10 cellular contexts compared by ENCODE assay signal in the genomic region with DNA sequence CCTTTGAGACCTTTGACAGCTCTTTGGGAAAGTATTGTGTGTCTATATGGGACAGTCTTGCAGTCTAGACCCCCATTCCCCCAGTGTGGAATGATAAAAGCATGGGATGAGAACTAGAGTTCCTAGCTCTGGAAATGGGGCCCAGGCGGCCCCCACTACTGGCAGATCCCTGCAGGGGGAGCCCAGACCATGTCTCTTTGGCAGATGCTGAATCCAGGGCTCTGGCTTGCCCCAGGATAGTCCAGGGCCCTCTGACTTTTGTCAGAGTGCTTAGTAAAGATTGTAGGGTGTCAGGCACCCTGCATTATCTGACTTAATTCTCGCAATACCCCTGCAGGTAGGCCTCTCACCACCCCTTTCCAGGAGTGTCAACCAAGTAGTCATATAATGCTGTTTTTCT. TPM values are rescaled to one million over a fixed set of nuclear protein-coding genes. Genes with fewer than 3 reads are reported as not detected.
A peak's percentile ranks its signal among the peaks of the same experiment; 100 is the strongest.
DNase-seq lines count a peak whose midpoint lies in the region; ATAC-seq and TF ChIP-seq lines count a peak whose summit lies in the region.
"Had no signal": no experiment of that assay in that cellular context is flagged by ENCODE, and none has a peak within 500 bp of the region (broad histone marks: within the 10 kb centered on the region; RNA-seq: fewer than 3 reads in every experiment).

No MANE protein-coding gene starts in this region.

- no peak overlapping the region for H3K4me2 ChIP-seq in GM23338

- 0 out of 2 replicates have a peak, but pooled peaks cover 13% of the 10 kb centered on the region for H3F3A ChIP-seq in GM23338 (replicated peaks; ENCODE audit: low read depth)

- peak; percentile 90 for ATAC-seq in GM23338
- ATAC-seq in naive thymus-derived CD8-positive, alpha-beta T cell = peak; percentile 44 to 57

- H3K4me3 Mint-ChIP-seq in CD14-positive monocyte = no peak overlapping the region
- H3K4me3 Mint-ChIP-seq in GM23338 = no peak overlapping the region
- H3K4me3 Mint-ChIP-seq in MCF 10A (ENCODE audit: unreplicated experiment) = no peak overlapping the region
- H3K4me3 Mint-ChIP-seq in naive thymus-derived CD8-positive, alpha-beta T cell = peak overlapping the region in 5 of 10 donors; percentile 30 to 68 (median 53)

- intact Hi-C loops in CD14-positive monocyte (cut with micrococcal nuclease) (no loop called here), MCF 10A (cut with micrococcal nuclease) (no loop called here)

- no peak overlapping the region for H3K27ac ChIP-seq in GM23338 (ENCODE audit: low read depth)
- H3K27ac ChIP-seq: thoracic aorta had no signal

- POLR2A ChIA-PET in MCF 10A (lab: Yijun Ruan, JAX) = interaction anchor here (0.6 to 4.4 kb wide), 2 partner anchors 9 to 753 kb away, joined by 3 to 32 read pairs; partner anchors contain the start of gene ALKBH5
- POLR2A ChIA-PET in naive thymus-derived CD8-positive, alpha-beta T cell (lab: Charles Lee) = interaction anchor here (3.5 kb wide), 1 partner anchor 8 kb away, joined by 17 read pairs; the partner anchor contains the start of gene ALKBH5

- H3K9me2 ChIP-seq in GM23338 (ENCODE audit: insufficient read depth) = no peaks in the 10 kb centered on the region

- no peaks in the 10 kb centered on the region for H3K27me3 ChIP-seq in GM23338 (ENCODE audit: insufficient read depth)

- no peak for TF ChIP-seq CTCF in CD14-positive monocyte (IDR thresholded peaks at IDR 0.05)
- TF ChIP-seq CTCF in GM23338 (conservative IDR thresholded peaks at IDR 0.05; ENCODE audit: low read depth in 2 of 2) = peak; percentile 46 to 47
- peak; percentile 8 for TF ChIP-seq CTCF in MCF 10A (IDR thresholded peaks at IDR 0.05; ENCODE audit: unreplicated experiment)

- no TSS peak for BruUV-seq in MCF 10A (replicated peaks; lab: Mats Ljungman, UMichigan)

- H3K4me1 Mint-ChIP-seq in CD14-positive monocyte (peaks cover 40% of the 10 kb centered on the region), GM23338 (peaks cover 18% of the 10 kb centered on the region), MCF 10A (ENCODE audit: insufficient read depth, unreplicated experiment) (peaks cover 21% of the 10 kb centered on the region)
- H3K4me1 Mint-ChIP-seq in naive thymus-derived CD8-positive, alpha-beta T cell = peaks cover 42 to 87% (median 84%) of the 10 kb centered on the region in 4 donors

- no peak overlapping the region for H3K4me3 ChIP-seq in GM23338

- H4K20me1 ChIP-seq in GM23338 (replicated peaks; ENCODE audit: insufficient read depth) = peaks cover 78% of the 10 kb centered on the region

- H3K36me3 Mint-ChIP-seq in CD14-positive monocyte (peaks cover 56 to 85% of the 10 kb centered on the region in 2 donors), GM23338 (ENCODE audit: low read depth) (peaks cover 56% of the 10 kb centered on the region), MCF 10A (ENCODE audit: insufficient read depth, unreplicated experiment) (peaks cover 65% of the 10 kb centered on the region)
- H3K36me3 Mint-ChIP-seq in naive thymus-derived CD8-positive, alpha-beta T cell = peaks cover 0 to 78% (median 2%) of the 10 kb centered on the region in 3 donors

- H3K36me3 ChIP-seq in GM23338 (ENCODE audit: insufficient read depth) = peaks cover 12% of the 10 kb centered on the region

- no peak for DNase-seq in CD14-positive monocyte (ENCODE audit: low spot score)
- DNase-seq in GM23338 (ENCODE audit: low spot score) = peak; percentile 55
- no peak for DNase-seq in MCF 10A (ENCODE audit: unreplicated experiment)
- no peak for DNase-seq in naive thymus-derived CD8-positive, alpha-beta T cell
- no peak for DNase-seq in GDM1 (lab: John Stamatoyannopoulos, UW)
- DNase-seq in NCI-H2171 (lab: John Stamatoyannopoulos, UW) = no peak
- DNase-seq in DMS114 treated with DMSO at 0.1 percent for 48 hours (lab: John Stamatoyannopoulos, UW; ENCODE audit: unreplicated experiment) = no peak
- no peak for DNase-seq in NOMO-1 treated with dmso at 0.1 percent for 144 hours (lab: John Stamatoyannopoulos, UW; ENCODE audit: unreplicated experiment)
- DNase-seq: activated CD8-positive, alpha-beta memory T cell treated with anti-CD3 and anti-CD28 coated beads for 24 hours had no signal

- H3K9me3 Mint-ChIP-seq in CD14-positive monocyte (no peaks in the 10 kb centered on the region), GM23338 (no peaks in the 10 kb centered on the region), MCF 10A (ENCODE audit: unreplicated experiment) (no peaks in the 10 kb centered on the region)
- H3K9me3 Mint-ChIP-seq in naive thymus-derived CD8-positive, alpha-beta T cell = no peaks in the 10 kb centered on the region

- peaks cover 100% of the 10 kb centered on the region for H3K79me2 ChIP-seq in GM23338 (replicated peaks; ENCODE audit: insufficient read depth)

- H3K4me1 ChIP-seq in GM23338 (ENCODE audit: insufficient read depth) = peaks cover 12% of the 10 kb centered on the region; the same call in 1 of the 2 replicates

- no peaks in the 10 kb centered on the region for H3K27me3 Mint-ChIP-seq in CD14-positive monocyte (ENCODE audit: low read depth in 3 of 3)
- H3K27me3 Mint-ChIP-seq in GM23338 (ENCODE audit: insufficient read depth, low read depth, poor library complexity) = peaks cover 4% of the 10 kb centered on the region
- no peaks in the 10 kb centered on the region for H3K27me3 Mint-ChIP-seq in MCF 10A (ENCODE audit: insufficient read depth, unreplicated experiment)
- H3K27me3 Mint-ChIP-seq in naive thymus-derived CD8-positive, alpha-beta T cell = no peaks in the 10 kb centered on the region

- CTCF ChIA-PET in MCF 10A (lab: Yijun Ruan, JAX) = interaction anchor here (1.8 kb wide), 1 partner anchor 50 kb away, joined by 6 read pairs; no protein-coding TSS in a partner anchor

- no peak overlapping the region for H2AFZ ChIP-seq in GM23338

- H3K27ac Mint-ChIP-seq in CD14-positive monocyte = peak overlapping the region in 4 of 7 donors; percentile 15 to 57 (median 36)
- no peak overlapping the region for H3K27ac Mint-ChIP-seq in GM23338
- H3K27ac Mint-ChIP-seq in MCF 10A (ENCODE audit: low read depth, unreplicated experiment) = no peak overlapping the region
- H3K27ac Mint-ChIP-seq in naive thymus-derived CD8-positive, alpha-beta T cell = peak overlapping the region; percentile 0 to 86 (median 38)

TF ChIP-seq in GM23338, 12 proteins besides CTCF, POLR2A, EP300 and RAD21 (continues in another document):
- TF ChIP-seq ZNF331 (CRISPR knock-in tag; IDR thresholded peaks at IDR 0.05; ENCODE audit: low read depth) = no peak

RNA-seq across cellular contexts. Expression of gene ALKBH5, which starts 8.3 kb away (rescaled TPM):
- polyA plus RNA-seq in CD14-positive monocyte (10 to 100 TPM; 78.9 to 79.1 TPM), GM23338 (2016; fragmentation: Nextera tagmentation; extraction: Ambion mirVana) (32.2 TPM in 2 replicates)
- total RNA-seq in GM23338 (2014; rRNA removed; shearing (Covaris generic)) = 103 and 117 TPM in 2 replicates
- 69.5 and 85.1 TPM in 2 replicates for total RNA-seq in MCF 10A (2022)
- 100 to 1,000 TPM; 109 to 120 TPM for total RNA-seq in naive thymus-derived CD8-positive, alpha-beta T cell
- 100 to 1,000 TPM; 125 to 148 (median 129) TPM for polyA plus RNA-seq in naive thymus-derived CD8-positive, alpha-beta T cell

RNA-seq across cellular contexts. Expression of gene LLGL1, which starts 33.5 kb away (rescaled TPM):
- polyA plus RNA-seq in CD14-positive monocyte (under 1 TPM; 0.52 to 0.76 TPM), GM23338 (2016; fragmentation: Nextera tagmentation; extraction: Ambion mirVana) (5.9 TPM in 2 replicates)
- total RNA-seq in GM23338 (2014; rRNA removed; shearing (Covaris generic)) = 118 and 129 TPM in 2 replicates
- total RNA-seq in MCF 10A (2022) = 16.4 and 17.4 TPM in 2 replicates
- total RNA-seq in naive thymus-derived CD8-positive, alpha-beta T cell = 10 to 100 TPM; 16.8 to 17.3 TPM
- polyA plus RNA-seq in naive thymus-derived CD8-positive, alpha-beta T cell = 1 to 10 TPM; 1.2 to 1.9 (median 1.5) TPM

Comparison
In these comparisons a context has a peak if more than half of its experiments do, and no peak if none do; other contexts are left out.
1. H3K27ac Mint-ChIP-seq: peak in CD14-positive monocyte (4 of 7) and naive thymus-derived CD8-positive, alpha-beta T cell (10 of 10); none in GM23338 (single experiment) and MCF 10A (single experiment).